Comparison of ENCODE assay signal across 2 cellular contexts in genomic region chr5:1293997-1294838, GRCh38.
A peak's percentile ranks its signal among the peaks of the same experiment; 100 is the strongest.
TF ChIP-seq lines count a peak whose summit lies in the region.

No MANE protein-coding gene starts in this region.

TF ChIP-seq in GM23338, 12 proteins besides CTCF, POLR2A, EP300 and RAD21 (continued from another document):
- TF ChIP-seq ZNF462 (CRISPR knock-in tag; IDR thresholded peaks at IDR 0.05): no peak

TF ChIP-seq in WTC11, 78 proteins besides CTCF, POLR2A, EP300 and RAD21 (continued from another document and continues in another):
- TF ChIP-seq AFF4 (CRISPR knock-in tag; IDR thresholded peaks at IDR 0.05; ENCODE audit: borderline replicate concordance) (0 out of 2 replicates have a peak, but pooled peaks have one; percentile 17), FOXJ3 (CRISPR knock-in tag; IDR thresholded peaks at IDR 0.05; ENCODE audit: borderline replicate concordance) (no peak), ZNF532 (CRISPR knock-in tag; IDR thresholded peaks at IDR 0.05; ENCODE audit: borderline replicate concordance) (no peak), HMGA2 (CRISPR knock-in tag; IDR thresholded peaks at IDR 0.05) (no peak), FOXK1 (CRISPR knock-in tag; IDR thresholded peaks at IDR 0.05) (no peak; the same call in none of the 2 replicates), USF1 (CRISPR knock-in tag; IDR thresholded peaks at IDR 0.05) (no peak), E2F4 (CRISPR knock-in tag; IDR thresholded peaks at IDR 0.05; ENCODE audit: borderline replicate concordance, low read depth) (no peak; the same call in 1 of the 2 replicates), RELA (CRISPR knock-in tag; IDR thresholded peaks at IDR 0.05; ENCODE audit: borderline replicate concordance) (no peak), ZNF263 (CRISPR knock-in tag; IDR thresholded peaks at IDR 0.05; ENCODE audit: low read depth) (no peak), E2F1 (CRISPR knock-in tag; IDR thresholded peaks at IDR 0.05) (no peak), MLX (CRISPR knock-in tag; IDR thresholded peaks at IDR 0.05) (no peak), KAT7 (CRISPR knock-in tag; IDR thresholded peaks at IDR 0.05; ENCODE audit: borderline replicate concordance) (peak; percentile 88; the same call in 1 of the 2 replicates), PREB (CRISPR knock-in tag; IDR thresholded peaks at IDR 0.05; ENCODE audit: borderline replicate concordance) (no peak), AR (CRISPR knock-in tag; IDR thresholded peaks at IDR 0.05) (no peak), ESRRA (CRISPR knock-in tag; IDR thresholded peaks at IDR 0.05; ENCODE audit: borderline replicate concordance) (no peak), ZNF423 (CRISPR knock-in tag; IDR thresholded peaks at IDR 0.05) (0 out of 2 replicates have a peak, but pooled peaks have one; percentile 52), RORB (CRISPR knock-in tag; IDR thresholded peaks at IDR 0.05) (no peak), ZNF416 (CRISPR knock-in tag; IDR thresholded peaks at IDR 0.05) (no peak), NFE2L1 (CRISPR knock-in tag; IDR thresholded peaks at IDR 0.05) (peak; percentile 27; the same call in 1 of the 2 replicates), ARID4B (CRISPR knock-in tag; IDR thresholded peaks at IDR 0.05; ENCODE audit: borderline replicate concordance) (no peak), TCF7 (CRISPR knock-in tag; IDR thresholded peaks at IDR 0.05; ENCODE audit: low read depth) (no peak; the same call in 1 of the 2 replicates), ERG (CRISPR knock-in tag; IDR thresholded peaks at IDR 0.05) (no peak), FOXP1 (CRISPR knock-in tag; IDR thresholded peaks at IDR 0.05; ENCODE audit: borderline replicate concordance) (peak; percentile 83), OVOL2 (CRISPR knock-in tag; IDR thresholded peaks at IDR 0.05; ENCODE audit: borderline replicate concordance) (no peak), PRRX2 (CRISPR knock-in tag; IDR thresholded peaks at IDR 0.05) (no peak), SMAD3 (CRISPR knock-in tag; IDR thresholded peaks at IDR 0.05; ENCODE audit: borderline replicate concordance) (no peak), ZNF232 (CRISPR knock-in tag; IDR thresholded peaks at IDR 0.05) (no peak), MXD4 (CRISPR knock-in tag; IDR thresholded peaks at IDR 0.05; ENCODE audit: borderline replicate concordance) (no peak), CBFB (CRISPR knock-in tag; IDR thresholded peaks at IDR 0.05; ENCODE audit: low read depth) (no peak; the same call in 1 of the 2 replicates), ELF4 (CRISPR knock-in tag; IDR thresholded peaks at IDR 0.05; ENCODE audit: low read depth) (no peak), GTF2I (CRISPR knock-in tag; conservative IDR thresholded peaks at IDR 0.05) (no peak), NR2C2 (CRISPR knock-in tag; IDR thresholded peaks at IDR 0.05) (no peak), NFYB (CRISPR knock-in tag; conservative IDR thresholded peaks at IDR 0.05; ENCODE audit: low read depth) (no peak; the same call in 1 of the 2 replicates)
